Comparison of ENCODE assay signal across 8 cellular contexts in the genomic region with DNA sequence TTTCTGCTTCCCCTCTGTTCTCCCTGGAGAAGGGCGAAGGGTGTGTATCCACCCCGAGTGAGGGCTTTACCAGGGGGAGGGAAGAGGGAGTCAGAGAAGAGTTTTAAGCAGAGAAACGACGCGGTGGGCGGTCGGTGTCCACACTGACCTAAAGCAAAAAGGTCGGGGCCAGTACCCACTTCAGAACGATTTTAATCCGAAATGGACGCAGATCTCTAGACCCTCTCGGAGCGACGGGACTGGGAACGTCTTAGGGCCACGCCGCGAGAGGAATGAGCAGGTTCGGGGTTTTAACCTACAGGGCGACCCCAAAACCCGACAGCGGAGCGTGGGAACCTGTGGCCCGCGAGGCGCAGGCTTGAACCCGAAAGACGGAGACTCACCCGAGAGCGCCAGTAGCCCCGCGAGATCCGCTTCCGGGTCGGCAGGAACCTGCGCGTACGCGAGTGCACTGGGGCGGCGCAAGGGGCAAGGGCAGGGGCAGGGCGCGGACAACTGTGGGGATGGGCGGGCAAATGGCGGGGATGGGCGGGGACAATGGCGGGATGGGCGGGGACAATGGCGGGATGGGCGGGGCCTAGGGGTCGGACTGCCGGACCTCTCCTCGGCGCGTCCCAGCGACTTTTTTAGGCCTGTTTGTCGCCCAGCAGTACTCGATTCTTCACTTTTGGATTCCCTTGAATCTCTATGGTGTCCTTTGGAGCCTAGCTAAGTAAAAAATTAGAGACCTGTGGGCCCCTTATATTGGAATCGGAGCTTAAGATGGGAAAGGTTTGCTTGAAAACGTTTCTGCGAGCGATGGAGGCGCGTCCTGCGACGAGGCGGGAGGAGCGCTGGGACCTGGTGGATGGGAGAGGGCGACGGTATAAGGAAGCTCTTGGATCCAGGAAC. TPM values are rescaled to one million over a fixed set of nuclear protein-coding genes. Genes with fewer than 3 reads are reported as not detected.
DNase-seq lines count a peak whose midpoint lies in the region; ATAC-seq and TF ChIP-seq lines count a peak whose summit lies in the region.

A gene (minus strand): TSS at position 423 of the 891 bp plus-strand sequence. CDS start 3,323 bp downstream, outside the sequence.

- no peak for TF ChIP-seq CTCF in GM12865 (IDR thresholded peaks at IDR 0.05; ENCODE audit: insufficient read depth, low read depth, low read length, missing control alignments)

- no peaks in the 10 kb centered on the region; the same call in 1 of the 2 replicates for H3K9me3 ChIP-seq in SJCRH30 (replicated peaks)

- H3K4me1 Mint-ChIP-seq in activated naive CD4-positive, alpha-beta T cell treated with anti-CD3 and anti-CD28 coated beads, Interleukin-2, amount 50 U/mL, for 24 hours: peaks cover 12% of the 10 kb centered on the region
- H3K4me1 Mint-ChIP-seq in stimulated activated naive CD8-positive, alpha-beta T cell treated with anti-CD3 and anti-CD28 coated beads, Interleukin-15, amount 100 ng/mL, for 72 hours: peaks cover 13% of the 10 kb centered on the region

- peak within 1 kb of the TSS; percentile 69 for H3K27ac Mint-ChIP-seq in activated naive CD4-positive, alpha-beta T cell treated with anti-CD3 and anti-CD28 coated beads, Interleukin-2, amount 50 U/mL, for 24 hours
- H3K27ac Mint-ChIP-seq in stimulated activated naive CD8-positive, alpha-beta T cell treated with anti-CD3 and anti-CD28 coated beads, Interleukin-15, amount 100 ng/mL, for 72 hours: peak within 1 kb of the TSS; percentile 65 to 84

- peak within 1 kb of the TSS; percentile 86 for H3K4me3 Mint-ChIP-seq in activated naive CD4-positive, alpha-beta T cell treated with anti-CD3 and anti-CD28 coated beads, Interleukin-2, amount 50 U/mL, for 24 hours
- H3K4me3 Mint-ChIP-seq in stimulated activated naive CD8-positive, alpha-beta T cell treated with anti-CD3 and anti-CD28 coated beads, Interleukin-15, amount 100 ng/mL, for 72 hours: peak within 1 kb of the TSS; percentile 83 to 87

- H3K4me1 ChIP-seq in SJCRH30: no peaks in the 10 kb centered on the region

- H3K4me3 ChIP-seq in GM12865 (ENCODE audit: low read depth, low read length) (no peak within 1 kb of the TSS), SJCRH30 (peak within 1 kb of the TSS; percentile 63)

- ATAC-seq in stimulated activated naive CD8-positive, alpha-beta T cell treated with anti-CD3 and anti-CD28 coated beads, Interleukin-15, amount 100 ng/mL, for 72 hours: peak; percentile 100

- no peaks in the 10 kb centered on the region for H3K36me3 ChIP-seq in SJCRH30

- peaks cover 21% of the 10 kb centered on the region for H3K9me3 Mint-ChIP-seq in activated naive CD4-positive, alpha-beta T cell treated with anti-CD3 and anti-CD28 coated beads, Interleukin-2, amount 50 U/mL, for 24 hours
- peaks cover 35 to 59% of the 10 kb centered on the region in 2 donors for H3K9me3 Mint-ChIP-seq in stimulated activated naive CD8-positive, alpha-beta T cell treated with anti-CD3 and anti-CD28 coated beads, Interleukin-15, amount 100 ng/mL, for 72 hours

- no peaks in the 10 kb centered on the region for H3K27me3 ChIP-seq in SJCRH30

- peak; percentile 0 for DNase-seq in GM12865 (ENCODE audit: low read depth)
- DNase-seq in SJCRH30: peak; percentile 68 to 78
- peak; percentile 18 for DNase-seq in glomerular endothelial cell (ENCODE audit: extremely low read depth, low read depth, low spot score)
- peak; percentile 27 for DNase-seq in non-pigmented ciliary epithelial cell (ENCODE audit: low read depth)
- DNase-seq in stimulated activated naive CD8-positive, alpha-beta T cell treated with anti-CD3 and anti-CD28 coated beads, Interleukin-15, amount 100 ng/mL, for 72 hours: peak; percentile 84 to 93
- no peak for DNase-seq in SHP77 (lab: John Stamatoyannopoulos, UW)
- no peak for DNase-seq in SW 1271 (lab: John Stamatoyannopoulos, UW)

- H3K27ac ChIP-seq in SJCRH30: peak within 1 kb of the TSS; percentile 1; the same call in 1 of the 2 replicates

- peaks cover 1% of the 10 kb centered on the region for H3K27me3 Mint-ChIP-seq in activated naive CD4-positive, alpha-beta T cell treated with anti-CD3 and anti-CD28 coated beads, Interleukin-2, amount 50 U/mL, for 24 hours
- no peaks in the 10 kb centered on the region for H3K27me3 Mint-ChIP-seq in stimulated activated naive CD8-positive, alpha-beta T cell treated with anti-CD3 and anti-CD28 coated beads, Interleukin-15, amount 100 ng/mL, for 72 hours

- peaks cover 38% of the 10 kb centered on the region for H3K36me3 Mint-ChIP-seq in activated naive CD4-positive, alpha-beta T cell treated with anti-CD3 and anti-CD28 coated beads, Interleukin-2, amount 50 U/mL, for 24 hours

RNA-seq across cellular contexts. Expression of the gene that starts here (rescaled TPM):
- 12.1 and 13.1 TPM in 2 replicates for total RNA-seq in SJCRH30 (2014; rRNA removed; shearing (Covaris generic))
- 18.7 and 28.1 TPM in 2 replicates for total RNA-seq in glomerular endothelial cell

Comparison
In these comparisons a context has a peak if more than half of its experiments do, and no peak if none do; other contexts are left out.
1. DNase-seq: peak in GM12865 (single experiment), SJCRH30 (2 of 2), glomerular endothelial cell (single experiment), non-pigmented ciliary epithelial cell (single experiment) and stimulated activated naive CD8-positive, alpha-beta T cell treated with anti-CD3 and anti-CD28 coated beads, Interleukin-15, amount 100 ng/mL, for 72 hours (2 of 2); none in SHP77 (0 of 2) and SW 1271 (0 of 2).